ENCODE assay signal across 8 cellular contexts in the genomic region with DNA sequence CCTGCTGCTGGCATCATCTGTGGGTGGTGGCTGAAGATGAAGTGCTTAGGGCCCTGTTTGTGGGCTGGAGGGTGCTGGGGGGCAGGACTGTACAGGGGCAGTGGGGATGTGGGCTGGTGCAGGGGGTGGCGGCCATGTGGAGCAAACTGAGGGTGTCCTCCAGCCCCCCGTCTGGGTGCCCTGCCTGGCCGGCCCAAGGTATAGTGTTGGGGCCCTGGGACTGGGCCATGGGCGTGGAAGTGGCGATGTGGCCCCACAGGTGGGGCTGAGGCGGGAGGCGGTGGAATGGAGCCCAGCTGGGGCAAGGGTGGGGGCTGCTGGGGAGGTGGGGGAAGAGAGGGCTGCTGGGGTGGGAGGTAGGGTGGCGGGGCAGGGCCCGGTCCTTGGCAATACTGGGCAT. TPM values are rescaled to one million over a fixed set of nuclear protein-coding genes. Genes with fewer than 3 reads are reported as not detected.
"Had no signal": no experiment of that assay in that cellular context is flagged by ENCODE, and none has a peak within 500 bp of the region (broad histone marks: within the 10 kb centered on the region; RNA-seq: fewer than 3 reads in every experiment).

No MANE protein-coding gene starts in this region.

- ATAC-seq: GM23338, HepG2 had no signal

- DNase-seq: H9, HCEC 1CT, HFFc6, KG1 had no signal

- H3K27ac ChIP-seq: HL-60 had no signal

- H3K4me3 ChIP-seq: GM23338 had no signal

RNA-seq across cellular contexts. Expression of gene IQSEC2, which starts 46.9 kb away (rescaled TPM):
- polyA plus RNA-seq: IgD-negative memory B cell had no signal
